Comparison of ENCODE assay signal across 1 cellular context in the genomic region with DNA sequence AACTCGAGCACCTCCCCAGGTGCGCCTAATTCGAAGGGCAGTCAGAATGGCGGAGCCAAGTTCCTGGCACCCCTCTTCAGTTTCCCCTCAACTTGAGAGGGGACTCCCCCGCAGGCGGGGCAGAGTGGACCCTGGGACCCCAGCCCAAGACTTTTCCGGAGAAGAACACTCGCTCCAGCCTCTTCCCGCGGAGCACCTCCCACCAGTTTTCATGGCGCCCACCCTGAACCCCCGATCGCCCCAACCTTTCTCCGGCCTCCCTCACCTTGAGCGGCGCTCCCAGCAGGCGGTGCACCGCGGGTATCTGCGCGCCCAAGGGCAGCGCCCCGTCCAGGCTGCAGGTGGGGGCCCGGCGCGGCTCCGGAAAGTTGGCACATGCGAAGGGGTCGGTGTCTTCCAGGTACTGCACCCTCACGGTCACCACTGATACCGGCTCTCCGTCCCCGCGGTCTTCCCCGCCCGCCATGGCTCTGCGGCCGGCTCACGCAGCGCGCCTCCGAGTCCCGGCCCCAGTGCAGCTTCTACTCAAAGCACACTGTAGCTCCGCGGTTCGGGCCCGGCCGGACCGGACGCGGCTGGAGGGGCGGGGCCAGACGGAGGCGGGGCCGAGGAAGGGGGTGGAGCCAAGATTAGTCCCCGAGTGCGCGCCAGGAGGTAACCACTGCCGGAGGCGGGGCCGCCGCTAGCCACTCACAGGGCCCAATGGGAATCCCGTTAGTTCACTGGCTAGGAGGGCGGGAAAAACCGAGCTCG.
TF ChIP-seq lines count a peak whose summit lies in the region.

Gene FHOD1, minus strand, starts transcription at position 537 of the 753 bp plus-strand sequence. Its CDS starts 71 bp downstream, at position 466.

TF ChIP-seq in HepG2, 621 proteins besides CTCF, POLR2A, EP300 and RAD21 (continued from another document and continues in another):
- TF ChIP-seq IKZF5 (CRISPR knock-in tag; IDR thresholded peaks at IDR 0.05), result peak; percentile 79
- TF ChIP-seq ZSCAN22 (CRISPR knock-in tag; IDR thresholded peaks at IDR 0.05), result no peak
- no peak for TF ChIP-seq ATAD3A (CRISPR knock-in tag; IDR thresholded peaks at IDR 0.05)
- TF ChIP-seq ZSCAN5A (CRISPR knock-in tag; IDR thresholded peaks at IDR 0.05; ENCODE audit: borderline replicate concordance), result peak; percentile 81; the same call in 1 of the 2 replicates
- peak; percentile 38; the same call in 1 of the 2 replicates for TF ChIP-seq PITX1 (CRISPR knock-in tag; IDR thresholded peaks at IDR 0.05)
- no peak for TF ChIP-seq XRCC5 (optimal IDR thresholded peaks at IDR 0.05; ENCODE audit: low read length)
- no peak for TF ChIP-seq DMTF1 (CRISPR knock-in tag; IDR thresholded peaks at IDR 0.05)
- TF ChIP-seq PCBP2 (optimal IDR thresholded peaks at IDR 0.05; ENCODE audit: low read depth, low read length, poor library complexity, severe bottlenecking), result no peak
- TF ChIP-seq ZNF34 (CRISPR knock-in tag; IDR thresholded peaks at IDR 0.05; ENCODE audit: borderline replicate concordance), result no peak
- TF ChIP-seq GTF2F1 (IDR thresholded peaks at IDR 0.05; ENCODE audit: low read length), result no peak
- peak; percentile 68; the same call in 1 of the 2 replicates for TF ChIP-seq POGK (CRISPR knock-in tag; conservative IDR thresholded peaks at IDR 0.05)
- TF ChIP-seq, protein P1, sequence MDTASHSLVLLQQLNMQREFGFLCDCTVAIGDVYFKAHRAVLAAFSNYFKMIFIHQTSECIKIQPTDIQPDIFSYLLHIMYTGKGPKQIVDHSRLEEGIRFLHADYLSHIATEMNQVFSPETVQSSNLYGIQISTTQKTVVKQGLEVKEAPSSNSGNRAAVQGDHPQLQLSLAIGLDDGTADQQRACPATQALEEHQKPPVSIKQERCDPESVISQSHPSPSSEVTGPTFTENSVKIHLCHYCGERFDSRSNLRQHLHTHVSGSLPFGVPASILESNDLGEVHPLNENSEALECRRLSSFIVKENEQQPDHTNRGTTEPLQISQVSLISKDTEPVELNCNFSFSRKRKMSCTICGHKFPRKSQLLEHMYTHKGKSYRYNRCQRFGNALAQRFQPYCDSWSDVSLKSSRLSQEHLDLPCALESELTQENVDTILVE (CRISPR knock-in tag; IDR thresholded peaks at IDR 0.05), result no peak
- TF ChIP-seq ARHGAP35 (CRISPR knock-in tag; IDR thresholded peaks at IDR 0.05; ENCODE audit: borderline replicate concordance), result peak; percentile 95; the same call in 1 of the 2 replicates
- TF ChIP-seq ELF4 (CRISPR knock-in tag; IDR thresholded peaks at IDR 0.05; ENCODE audit: borderline replicate concordance), result no peak
- TF ChIP-seq DNMT1 (CRISPR knock-in tag; IDR thresholded peaks at IDR 0.05), result no peak
- no peak for TF ChIP-seq ZNF17 (CRISPR knock-in tag; IDR thresholded peaks at IDR 0.05)
- TF ChIP-seq ZNF687 (CRISPR knock-in tag; IDR thresholded peaks at IDR 0.05), result peak; percentile 88
- peak; percentile 54; the same call in 1 of the 2 replicates for TF ChIP-seq KAT7 (CRISPR knock-in tag; IDR thresholded peaks at IDR 0.05; ENCODE audit: borderline replicate concordance)
- peak; percentile 58; the same call in 1 of the 2 replicates for TF ChIP-seq ZNF747 (CRISPR knock-in tag; IDR thresholded peaks at IDR 0.05; ENCODE audit: borderline replicate concordance)
- peak; percentile 40; the same call in 1 of the 2 replicates for TF ChIP-seq THRA (CRISPR knock-in tag; IDR thresholded peaks at IDR 0.05; ENCODE audit: borderline replicate concordance)
- 0 out of 2 replicates have a peak, but pooled peaks have one; percentile 30 for TF ChIP-seq RXRB (CRISPR knock-in tag; IDR thresholded peaks at IDR 0.05; ENCODE audit: borderline replicate concordance)
- no peak for TF ChIP-seq FOXK2 (IDR thresholded peaks at IDR 0.05)
- TF ChIP-seq CBX5 (CRISPR knock-in tag; IDR thresholded peaks at IDR 0.05; ENCODE audit: borderline replicate concordance), result peak; percentile 51; the same call in 1 of the 2 replicates
- 0 out of 2 replicates have a peak, but pooled peaks have one; percentile 57 for TF ChIP-seq GPN1 (CRISPR knock-in tag; IDR thresholded peaks at IDR 0.05; ENCODE audit: borderline replicate concordance)
- TF ChIP-seq HCFC1 (IDR thresholded peaks at IDR 0.05; ENCODE audit: low read depth, low read length), result no peak
- TF ChIP-seq ZNF589 (CRISPR knock-in tag; conservative IDR thresholded peaks at IDR 0.05), result peak; percentile 71; the same call in 1 of the 2 replicates
- TF ChIP-seq ZNF446 (CRISPR knock-in tag; IDR thresholded peaks at IDR 0.05), result peak; percentile 26; the same call in 1 of the 2 replicates
- TF ChIP-seq ZNF44 (CRISPR knock-in tag; IDR thresholded peaks at IDR 0.05), result no peak; the same call in 1 of the 2 replicates
- TF ChIP-seq ZNF652 (CRISPR knock-in tag; IDR thresholded peaks at IDR 0.05; ENCODE audit: borderline replicate concordance, low read depth), result peak; percentile 34; the same call in 1 of the 2 replicates
- TF ChIP-seq XBP1 (CRISPR knock-in tag; IDR thresholded peaks at IDR 0.05), result no peak
- TF ChIP-seq MTA1 (CRISPR knock-in tag; IDR thresholded peaks at IDR 0.05; ENCODE audit: borderline replicate concordance), result peak; percentile 45; the same call in 1 of the 2 replicates
- TF ChIP-seq BHLHE40 (IDR thresholded peaks at IDR 0.05; ENCODE audit: low read length), result 0 out of 2 replicates have a peak, but pooled peaks have one; percentile 2
- TF ChIP-seq, protein P2, sequence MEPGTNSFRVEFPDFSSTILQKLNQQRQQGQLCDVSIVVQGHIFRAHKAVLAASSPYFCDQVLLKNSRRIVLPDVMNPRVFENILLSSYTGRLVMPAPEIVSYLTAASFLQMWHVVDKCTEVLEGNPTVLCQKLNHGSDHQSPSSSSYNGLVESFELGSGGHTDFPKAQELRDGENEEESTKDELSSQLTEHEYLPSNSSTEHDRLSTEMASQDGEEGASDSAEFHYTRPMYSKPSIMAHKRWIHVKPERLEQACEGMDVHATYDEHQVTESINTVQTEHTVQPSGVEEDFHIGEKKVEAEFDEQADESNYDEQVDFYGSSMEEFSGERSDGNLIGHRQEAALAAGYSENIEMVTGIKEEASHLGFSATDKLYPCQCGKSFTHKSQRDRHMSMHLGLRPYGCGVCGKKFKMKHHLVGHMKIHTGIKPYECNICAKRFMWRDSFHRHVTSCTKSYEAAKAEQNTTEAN (CRISPR knock-in tag; conservative IDR thresholded peaks at IDR 0.05), result no peak
- no peak for TF ChIP-seq DDIT3 (CRISPR knock-in tag; IDR thresholded peaks at IDR 0.05)
- 0 out of 2 replicates have a peak, but pooled peaks have one; percentile 25 for TF ChIP-seq SALL2 (CRISPR knock-in tag; IDR thresholded peaks at IDR 0.05)
- no peak for TF ChIP-seq STAT6 (CRISPR knock-in tag; IDR thresholded peaks at IDR 0.05; ENCODE audit: borderline replicate concordance)
- no peak for TF ChIP-seq SYNCRIP (IDR thresholded peaks at IDR 0.05; ENCODE audit: insufficient read depth, low read depth, low read length)
